7 cellular contexts compared by ENCODE assay signal in genomic region chr3:111610612-111611054, GRCh38. TPM values are rescaled to one million over a fixed set of nuclear protein-coding genes. Genes with fewer than 3 reads are reported as not detected.
DNase-seq lines count a peak whose midpoint lies in the region; ATAC-seq lines count a peak whose summit lies in the region.

No MANE protein-coding gene starts in this region.

- no peaks in the 10 kb centered on the region for H3K27me3 Mint-ChIP-seq in activated CD4-positive, alpha-beta T cell treated with anti-CD3 and anti-CD28 coated beads, Interleukin-2, amount 10 ng/mL, durations not matched to agents 7 days and 5 days

- CTCF ChIA-PET in activated CD4-positive, alpha-beta T cell treated with anti-CD3 and anti-CD28 coated beads, Interleukin-2, amount 10 ng/mL, durations not matched to agents 7 days and 5 days (lab: Charles Lee), result interaction anchor here (0.8 to 1.7 kb wide), 7 partner anchors 11 to 72 kb away, joined by 3 to 11 read pairs (median 5); partner anchors contain the start of gene ZBED2

- peak overlapping the region; percentile 59 for H3K4me3 Mint-ChIP-seq in activated CD4-positive, alpha-beta T cell treated with anti-CD3 and anti-CD28 coated beads, Interleukin-2, amount 10 ng/mL, durations not matched to agents 7 days and 5 days

- H3K36me3 Mint-ChIP-seq in activated CD4-positive, alpha-beta T cell treated with anti-CD3 and anti-CD28 coated beads, Interleukin-2, amount 10 ng/mL, durations not matched to agents 7 days and 5 days (ENCODE audit: low read depth), result peaks cover 92% of the 10 kb centered on the region

- DNase-seq in activated CD4-positive, alpha-beta T cell treated with anti-CD3 and anti-CD28 coated beads, Interleukin-2, amount 10 ng/mL, durations not matched to agents 7 days and 5 days, result peak; percentile 16
- DNase-seq in stimulated activated CD8-positive, alpha-beta memory T cell treated with anti-CD3 and anti-CD28 coated beads, Interleukin-4, amount 100 ng/mL, for 48 hours, result peak; percentile 54
- no peak for DNase-seq in D341Med (ENCODE audit: low spot score)
- no peak for DNase-seq in head of caudate nucleus

- peak overlapping the region; percentile 90 for H3K27ac Mint-ChIP-seq in activated CD4-positive, alpha-beta T cell treated with anti-CD3 and anti-CD28 coated beads, Interleukin-2, amount 10 ng/mL, durations not matched to agents 7 days and 5 days

- POLR2A ChIA-PET in activated CD4-positive, alpha-beta T cell treated with anti-CD3 and anti-CD28 coated beads, Interleukin-2, amount 10 ng/mL, durations not matched to agents 7 days and 5 days (lab: Charles Lee), result interaction anchor here (0.5 to 0.9 kb wide), 3 partner anchors 10 to 368 kb away, joined by 3 to 4 read pairs (median 3); partner anchors contain the start of gene ABHD10

- intact Hi-C loops in head of caudate nucleus (cut with DNase I), result no loop called here

- peaks cover 29% of the 10 kb centered on the region for H3K9me3 Mint-ChIP-seq in activated CD4-positive, alpha-beta T cell treated with anti-CD3 and anti-CD28 coated beads, Interleukin-2, amount 10 ng/mL, durations not matched to agents 7 days and 5 days

- H3K4me1 Mint-ChIP-seq in activated CD4-positive, alpha-beta T cell treated with anti-CD3 and anti-CD28 coated beads, Interleukin-2, amount 10 ng/mL, durations not matched to agents 7 days and 5 days, result peaks cover 92% of the 10 kb centered on the region

- ATAC-seq in GM19455 (IDR thresholded peaks at IDR 0.05; ENCODE audit: unreplicated experiment) (peak; percentile 26), HG03159 (IDR thresholded peaks at IDR 0.05; ENCODE audit: unreplicated experiment) (peak; percentile 22), GM21515 (IDR thresholded peaks at IDR 0.05; ENCODE audit: unreplicated experiment) (no peak)

RNA-seq across cellular contexts. Expression of gene ZBED2, which starts 15.5 kb away (rescaled TPM):
- total RNA-seq in activated CD4-positive, alpha-beta T cell treated with anti-CD3 and anti-CD28 coated beads, Interleukin-2, amount 10 ng/mL, durations not matched to agents 7 days and 5 days, result 1 to 10 TPM; 3.6 to 3.9 TPM

Comparison
In these comparisons a context has a peak if more than half of its experiments do, and no peak if none do; other contexts are left out.
1. DNase-seq: peak in activated CD4-positive, alpha-beta T cell treated with anti-CD3 and anti-CD28 coated beads, Interleukin-2, amount 10 ng/mL, durations not matched to agents 7 days and 5 days (single experiment) and stimulated activated CD8-positive, alpha-beta memory T cell treated with anti-CD3 and anti-CD28 coated beads, Interleukin-4, amount 100 ng/mL, for 48 hours (single experiment); none in D341Med (single experiment) and head of caudate nucleus (0 of 42).